In genomic region chr20:33787253-33787891, GRCh38 we compare ENCODE assay signal across 14 cellular contexts. TPM values are rescaled to one million over a fixed set of nuclear protein-coding genes. Genes with fewer than 3 reads are reported as not detected.
DNase-seq lines count a peak whose midpoint lies in the region; ATAC-seq and TF ChIP-seq lines count a peak whose summit lies in the region.
"Had no signal": no experiment of that assay in that cellular context is flagged by ENCODE, and none has a peak within 500 bp of the region (broad histone marks: within the 10 kb centered on the region; RNA-seq: fewer than 3 reads in every experiment).

No MANE protein-coding gene starts in this region.

- H3K4me1 Mint-ChIP-seq in activated CD8-positive, alpha-beta memory T cell treated with anti-CD3 and anti-CD28 coated beads, Interleukin-2, amount 10 ng/mL, durations not matched to agents 7 days and 5 days: peaks cover 33% of the 10 kb centered on the region
- H3K4me1 Mint-ChIP-seq in osteocyte (ENCODE audit: unreplicated experiment): peaks cover 14% of the 10 kb centered on the region

- H3K27me3 Mint-ChIP-seq in activated CD8-positive, alpha-beta memory T cell treated with anti-CD3 and anti-CD28 coated beads, Interleukin-2, amount 10 ng/mL, durations not matched to agents 7 days and 5 days: no peaks in the 10 kb centered on the region
- no peaks in the 10 kb centered on the region for H3K27me3 Mint-ChIP-seq in osteocyte (ENCODE audit: unreplicated experiment)
- H3K27me3 Mint-ChIP-seq: CD4-positive, alpha-beta memory T cell had no signal

- H3K27ac Mint-ChIP-seq in activated CD8-positive, alpha-beta memory T cell treated with anti-CD3 and anti-CD28 coated beads, Interleukin-2, amount 10 ng/mL, durations not matched to agents 7 days and 5 days: peak overlapping the region; percentile 63
- peak overlapping the region; percentile 18 for H3K27ac Mint-ChIP-seq in osteocyte (ENCODE audit: unreplicated experiment)

- ATAC-seq in activated CD8-positive, alpha-beta memory T cell treated with anti-CD3 and anti-CD28 coated beads, Interleukin-2, amount 10 ng/mL, durations not matched to agents 7 days and 5 days: no peak

- peaks cover 1% of the 10 kb centered on the region for H3K36me3 Mint-ChIP-seq in activated CD8-positive, alpha-beta memory T cell treated with anti-CD3 and anti-CD28 coated beads, Interleukin-2, amount 10 ng/mL, durations not matched to agents 7 days and 5 days
- H3K36me3 Mint-ChIP-seq in osteocyte (ENCODE audit: unreplicated experiment): no peaks in the 10 kb centered on the region

- DNase-seq in activated CD8-positive, alpha-beta memory T cell treated with anti-CD3 and anti-CD28 coated beads, Interleukin-2, amount 10 ng/mL, durations not matched to agents 7 days and 5 days: no peak
- DNase-seq in activated CD8-positive, alpha-beta memory T cell treated with anti-CD3 and anti-CD28 coated beads for 24 hours: no peak
- DNase-seq in HT-29 (ENCODE audit: low spot score): peak; percentile 32
- DNase-seq in dermis blood vessel endothelial cell: peak; percentile 76
- DNase-seq in osteocyte (ENCODE audit: extremely low spot score, unreplicated experiment): no peak
- no peak for DNase-seq in EL
- DNase-seq in SHP77 treated with DMSO at 0.1 percent for 48 hours (lab: John Stamatoyannopoulos, UW): no peak
- DNase-seq in SHP77 (lab: John Stamatoyannopoulos, UW): no peak
- DNase-seq: activated CD8-positive, alpha-beta memory T cell treated with anti-CD3 and anti-CD28 coated beads, Interleukin-2, amount 50 U/mL, for 48 hours; activated naive CD4-positive, alpha-beta T cell treated with Interleukin-2 at 50 U/mL for 16 hours; CD4-positive, alpha-beta memory T cell; foreskin melanocyte; NCI-H1417 treated with DMSO at 0.1 percent for 48 hours; NCI-H82 had no signal

- no peak for TF ChIP-seq CTCF in osteocyte (IDR thresholded peaks at IDR 0.05)

- no peaks in the 10 kb centered on the region for H3K9me3 Mint-ChIP-seq in activated CD8-positive, alpha-beta memory T cell treated with anti-CD3 and anti-CD28 coated beads, Interleukin-2, amount 10 ng/mL, durations not matched to agents 7 days and 5 days (ENCODE audit: low read depth)
- H3K9me3 Mint-ChIP-seq in osteocyte (ENCODE audit: unreplicated experiment): no peaks in the 10 kb centered on the region
- H3K9me3 Mint-ChIP-seq: CD4-positive, alpha-beta memory T cell had no signal

- CTCF ChIA-PET in activated CD8-positive, alpha-beta memory T cell treated with anti-CD3 and anti-CD28 coated beads, Interleukin-2, amount 10 ng/mL, durations not matched to agents 7 days and 5 days (lab: Charles Lee): interaction anchor here (1.6 kb wide), 1 partner anchor 24 kb away, joined by 3 read pairs; no protein-coding TSS in a partner anchor

- H3K4me3 Mint-ChIP-seq in activated CD8-positive, alpha-beta memory T cell treated with anti-CD3 and anti-CD28 coated beads, Interleukin-2, amount 10 ng/mL, durations not matched to agents 7 days and 5 days: no peak overlapping the region
- no peak overlapping the region for H3K4me3 Mint-ChIP-seq in osteocyte (ENCODE audit: unreplicated experiment)

RNA-seq across cellular contexts. Expression of gene CHMP4B, which starts 23.8 kb away (rescaled TPM):
- 10 to 100 TPM; 79.4 to 81.9 TPM for total RNA-seq in activated CD8-positive, alpha-beta memory T cell treated with anti-CD3 and anti-CD28 coated beads, Interleukin-2, amount 10 ng/mL, durations not matched to agents 7 days and 5 days
- total RNA-seq in HT-29 (2014; rRNA removed; shearing (Covaris generic)): 117 and 120 TPM in 2 replicates
- total RNA-seq in dermis blood vessel endothelial cell: 58.2 and 58.8 TPM in 2 replicates
- 87.5 and 92.5 TPM in 2 replicates for total RNA-seq in osteocyte

RNA-seq across cellular contexts. Expression of gene ZNF341, which starts 55.6 kb away (rescaled TPM):
- 1 to 10 TPM; 6.5 to 7.4 TPM for total RNA-seq in activated CD8-positive, alpha-beta memory T cell treated with anti-CD3 and anti-CD28 coated beads, Interleukin-2, amount 10 ng/mL, durations not matched to agents 7 days and 5 days
- 4.3 and 5.4 TPM in 2 replicates for total RNA-seq in HT-29 (2014; rRNA removed; shearing (Covaris generic))
- total RNA-seq in dermis blood vessel endothelial cell (1.9 and 2.4 TPM in 2 replicates), osteocyte (2.6 and 3.4 TPM in 2 replicates)

Comparison
In these comparisons a context has a peak if more than half of its experiments do, and no peak if none do; other contexts are left out.
1. DNase-seq: peak in HT-29 (single experiment) and dermis blood vessel endothelial cell (single experiment); none in activated CD8-positive, alpha-beta memory T cell treated with anti-CD3 and anti-CD28 coated beads, Interleukin-2, amount 10 ng/mL, durations not matched to agents 7 days and 5 days (single experiment), activated CD8-positive, alpha-beta memory T cell treated with anti-CD3 and anti-CD28 coated beads for 24 hours (single experiment), osteocyte (single experiment), EL (single experiment), SHP77 treated with DMSO at 0.1 percent for 48 hours (single experiment) and SHP77 (0 of 2).